In the genomic region with DNA sequence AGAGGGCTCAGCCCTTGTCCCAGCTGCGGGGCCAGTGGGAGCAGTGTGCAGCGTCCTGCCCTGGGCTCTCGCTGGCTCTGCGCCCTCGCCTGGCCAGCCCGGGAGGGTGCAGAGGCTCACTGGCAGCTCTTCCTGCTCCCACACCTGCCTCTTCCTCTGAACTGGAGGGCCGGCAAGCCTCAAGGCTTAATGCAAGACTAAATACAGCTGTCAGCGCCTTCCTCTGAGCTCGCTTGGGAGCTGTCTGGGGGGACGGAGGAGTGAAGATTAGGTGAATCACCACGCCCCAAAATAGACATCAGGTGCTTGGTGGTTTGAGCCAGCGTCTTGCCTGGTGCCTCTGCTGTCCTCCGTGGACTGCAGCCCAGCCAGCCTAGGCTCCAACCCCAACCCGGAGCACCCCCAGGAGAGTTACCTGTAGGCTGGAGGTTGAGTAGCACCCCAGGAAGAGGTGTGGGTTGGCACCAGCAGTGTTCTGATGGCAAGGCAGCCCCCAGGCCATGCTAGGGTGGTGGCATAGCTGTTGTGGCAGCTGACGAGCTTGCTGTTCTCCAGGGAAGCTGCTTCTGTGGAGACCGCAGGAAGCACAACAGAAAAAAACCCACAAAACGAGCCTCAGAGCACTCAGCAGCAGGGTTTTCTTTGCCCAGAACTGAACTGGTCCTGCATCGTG, we compare ENCODE assay signal across 9 cellular contexts. TPM values are rescaled to one million over a fixed set of nuclear protein-coding genes. Genes with fewer than 3 reads are reported as not detected.
A peak's percentile ranks its signal among the peaks of the same experiment; 100 is the strongest.
DNase-seq lines count a peak whose midpoint lies in the region; ATAC-seq and TF ChIP-seq lines count a peak whose summit lies in the region.
"Had no signal": no experiment of that assay in that cellular context is flagged by ENCODE, and none has a peak within 500 bp of the region (broad histone marks: within the 10 kb centered on the region; RNA-seq: fewer than 3 reads in every experiment).

No MANE protein-coding gene starts in this region.

- intact Hi-C loops in left cardiac atrium (cut with DNase I) (loop anchor here in 1 of 2 donors (5.0 kb wide), 1 partner anchor 96 kb away; the partner anchor contains the start of gene ZBTB21), spleen (cut with DNase I; ENCODE audit: low total_unique reads) (no loop called here)

- peak; percentile 62 for DNase-seq in GF-D8 (lab: John Stamatoyannopoulos, UW)
- DNase-seq in GM23338 (ENCODE audit: low spot score) = peak; percentile 75
- DNase-seq in LNCaP clone FGC (ENCODE audit: low read depth) = peak; percentile 35
- DNase-seq in SJCRH30 = peak; percentile 75 to 83
- DNase-seq in activated naive CD4-positive, alpha-beta T cell treated with Interleukin-2 at 50 U/mL for 16 hours = peak; percentile 62
- peak; percentile 67 for DNase-seq in left cardiac atrium
- DNase-seq in spleen = peak; percentile 90
- DNase-seq in NCI-H446 treated with DMSO at 0.1 percent for 48 hours (lab: John Stamatoyannopoulos, UW) = no peak

- 8 to 13% (median 12%) methylated on average over 8 to 18 of the region's 18 CpGs for WGBS in spleen, 5 donors

- H3K9me3 ChIP-seq in SJCRH30 (replicated peaks) (no peaks in the 10 kb centered on the region), spleen (no peaks in the 10 kb centered on the region)

- no peaks in the 10 kb centered on the region for H3K9me2 ChIP-seq in GM23338 (ENCODE audit: insufficient read depth)

- no peaks in the 10 kb centered on the region for H4K20me1 ChIP-seq in GM23338 (replicated peaks; ENCODE audit: insufficient read depth)

- H3K27me3 Mint-ChIP-seq in GM23338 (ENCODE audit: insufficient read depth, low read depth, poor library complexity) = peaks cover 5% of the 10 kb centered on the region

- no peak overlapping the region for H3K27ac Mint-ChIP-seq in GM23338

- no peaks in the 10 kb centered on the region; the same call in 2 of the 3 replicates for H3K36me3 Mint-ChIP-seq in GM23338 (ENCODE audit: low read depth)

- H3K27me3 ChIP-seq in GM23338 (ENCODE audit: insufficient read depth) (no peaks in the 10 kb centered on the region), SJCRH30 (peaks cover 4% of the 10 kb centered on the region; the same call in 1 of the 2 replicates), spleen (replicated peaks in 1 of 7) (peaks cover 0 to 4% (median 0%) of the 10 kb centered on the region in 7 donors)

- peak; percentile 45 to 79 for TF ChIP-seq CTCF in GM23338 (conservative IDR thresholded peaks at IDR 0.05; ENCODE audit: low read depth in 2 of 2)
- TF ChIP-seq CTCF in LNCaP clone FGC (IDR thresholded peaks at IDR 0.05; ENCODE audit: control insufficient read depth, extremely low read depth, insufficient read depth) = peak; percentile 94
- peak; percentile 65 to 93 (median 80) for TF ChIP-seq CTCF in spleen (IDR thresholded peaks at IDR 0.05 in 8 of 11, conservative IDR thresholded peaks at IDR 0.05 in 3 of 11)

- H3K27ac ChIP-seq in GM23338 (ENCODE audit: low read depth) (no peak overlapping the region), SJCRH30 (no peak overlapping the region), spleen (peak overlapping the region in 5 of 8 donors; percentile 10 to 63 (median 37))
- H3K27ac ChIP-seq: epithelial cell of prostate had no signal

- H3K4me2 ChIP-seq in GM23338 = no peak overlapping the region

- H3K4me1 ChIP-seq in GM23338 (ENCODE audit: insufficient read depth) (no peaks in the 10 kb centered on the region), SJCRH30 (peaks cover 8% of the 10 kb centered on the region), spleen (peaks cover 3 to 20% (median 15%) of the 10 kb centered on the region in 6 donors)

- no peak overlapping the region for H3K4me3 Mint-ChIP-seq in GM23338

- H3K4me1 Mint-ChIP-seq in GM23338 = peaks cover 8% of the 10 kb centered on the region

- H3K79me2 ChIP-seq in GM23338 (replicated peaks; ENCODE audit: insufficient read depth) = no peaks in the 10 kb centered on the region

- H3K36me3 ChIP-seq in GM23338 (ENCODE audit: insufficient read depth) (no peaks in the 10 kb centered on the region), SJCRH30 (no peaks in the 10 kb centered on the region), spleen (no peaks in the 10 kb centered on the region)

- no peak for TF ChIP-seq POLR2A in spleen (IDR thresholded peaks at IDR 0.05)

- ATAC-seq in GM23338 (peak; percentile 98), left cardiac atrium (peak; percentile 93 to 94)

- H3F3A ChIP-seq in GM23338 (replicated peaks; ENCODE audit: low read depth) = no peaks in the 10 kb centered on the region

- H3K9me3 Mint-ChIP-seq in GM23338 = no peaks in the 10 kb centered on the region

- no peak overlapping the region for H3K4me3 ChIP-seq in GM23338
- no peak overlapping the region for H3K4me3 ChIP-seq in LNCaP clone FGC (ENCODE audit: low read depth, low read length)
- no peak overlapping the region for H3K4me3 ChIP-seq in SJCRH30
- H3K4me3 ChIP-seq in spleen = peak overlapping the region in 4 of 8 donors; percentile 3 to 52 (median 16)

- H2AFZ ChIP-seq in GM23338 = peak overlapping the region; percentile 76; the same call in 1 of the 2 replicates

TF ChIP-seq in GM23338, 12 proteins besides CTCF, POLR2A, EP300 and RAD21 (continues in another document):
- TF ChIP-seq, protein P1, sequence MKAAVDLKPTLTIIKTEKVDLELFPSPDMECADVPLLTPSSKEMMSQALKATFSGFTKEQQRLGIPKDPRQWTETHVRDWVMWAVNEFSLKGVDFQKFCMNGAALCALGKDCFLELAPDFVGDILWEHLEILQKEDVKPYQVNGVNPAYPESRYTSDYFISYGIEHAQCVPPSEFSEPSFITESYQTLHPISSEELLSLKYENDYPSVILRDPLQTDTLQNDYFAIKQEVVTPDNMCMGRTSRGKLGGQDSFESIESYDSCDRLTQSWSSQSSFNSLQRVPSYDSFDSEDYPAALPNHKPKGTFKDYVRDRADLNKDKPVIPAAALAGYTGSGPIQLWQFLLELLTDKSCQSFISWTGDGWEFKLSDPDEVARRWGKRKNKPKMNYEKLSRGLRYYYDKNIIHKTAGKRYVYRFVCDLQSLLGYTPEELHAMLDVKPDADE (IDR thresholded peaks at IDR 0.05) = no peak
- TF ChIP-seq NANOG (IDR thresholded peaks at IDR 0.05; ENCODE audit: borderline replicate concordance) = no peak
- no peak for TF ChIP-seq ZNF114 (CRISPR knock-in tag; IDR thresholded peaks at IDR 0.05)
- no peak for TF ChIP-seq EZH2phosphoT487 (IDR thresholded peaks at IDR 0.05; ENCODE audit: unreplicated experiment)
- no peak for TF ChIP-seq ZNF331 (CRISPR knock-in tag; IDR thresholded peaks at IDR 0.05; ENCODE audit: low read depth)
- TF ChIP-seq POLR2AphosphoS5 (IDR thresholded peaks at IDR 0.05; ENCODE audit: low read depth) = no peak

RNA-seq across cellular contexts. Expression of gene UMODL1, which starts 36.9 kb away (rescaled TPM):
- not detected in 2 replicates for total RNA-seq in GM23338 (2014; rRNA removed; shearing (Covaris generic))
- polyA plus RNA-seq in GM23338 (2016; fragmentation: Nextera tagmentation; extraction: Ambion mirVana) (0.05 TPM in 1 of 2 replicates, not detected in the other), spleen (under 1 TPM in 2 of 3 donors, not detected in 1; 0.02 to 0.03 TPM)
- total RNA-seq in SJCRH30 (2014; rRNA removed; shearing (Covaris generic)) = 0.30 and 0.79 TPM in 2 replicates
- total RNA-seq in left cardiac atrium (not detected), spleen (under 1 TPM in 5 of 7 donors, not detected in 2; 0.09 to 0.85 (median 0.28) TPM)

Comparison
In these comparisons a context has a peak if more than half of its experiments do, and no peak if none do; other contexts are left out.
1. H3K27ac ChIP-seq: peak in spleen (5 of 8); none in GM23338 (single experiment) and SJCRH30 (single experiment).
2. Peak in every context shown above with its lines, with median percentiles within 50 percentile points of each other: CTCF ChIP-seq.